In the genomic region with DNA sequence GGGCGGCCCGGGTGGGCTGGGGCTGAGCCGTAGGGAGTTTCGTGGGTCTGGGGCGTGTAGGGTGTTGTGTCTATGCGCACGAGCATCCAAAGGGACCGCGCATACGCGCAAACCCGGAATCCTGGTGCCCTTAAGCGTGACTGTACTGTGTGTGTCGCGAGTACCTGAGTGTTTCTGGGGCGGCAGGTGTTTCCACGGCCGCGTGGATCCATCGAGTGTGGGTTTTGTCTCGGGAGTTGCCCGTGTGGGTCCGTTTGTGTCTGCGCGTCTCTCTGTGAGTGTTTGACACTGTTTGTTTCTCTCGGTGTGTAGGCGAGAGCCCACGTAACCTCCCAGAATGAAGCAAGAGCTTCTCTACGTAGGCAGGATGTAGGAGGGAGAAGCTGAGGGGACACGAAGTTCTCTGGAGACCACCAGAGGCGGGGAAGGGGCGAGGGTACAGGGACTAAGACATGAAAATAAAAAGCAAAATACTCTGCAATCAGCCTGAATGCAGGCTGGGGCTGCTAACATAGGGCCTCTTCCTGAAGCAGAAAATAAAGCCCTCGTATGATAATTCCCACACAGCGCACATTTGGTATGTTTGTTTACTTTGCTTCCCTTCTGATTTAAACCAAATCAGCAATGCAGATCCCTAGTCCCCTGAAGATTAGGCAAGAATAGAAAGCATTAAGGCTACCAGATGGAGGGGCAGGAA, we compare ENCODE assay signal across 11 cellular contexts. TPM values are rescaled to one million over a fixed set of nuclear protein-coding genes. Genes with fewer than 3 reads are reported as not detected.
A peak's percentile ranks its signal among the peaks of the same experiment; 100 is the strongest.
DNase-seq lines count a peak whose midpoint lies in the region; ATAC-seq and TF ChIP-seq lines count a peak whose summit lies in the region.
"Had no signal": no experiment of that assay in that cellular context is flagged by ENCODE, and none has a peak within 500 bp of the region (broad histone marks: within the 10 kb centered on the region; RNA-seq: fewer than 3 reads in every experiment).

No MANE protein-coding gene starts in this region.

- ATAC-seq in HG02588 (IDR thresholded peaks at IDR 0.05; ENCODE audit: unreplicated experiment), result no peak

- DNase-seq in NCI-H1417 (lab: John Stamatoyannopoulos, UW), result peak; percentile 2 to 89 (median 67)
- DNase-seq in NCI-H1417 treated with DMSO at 0.1 percent for 48 hours (lab: John Stamatoyannopoulos, UW), result no peak
- DNase-seq in WERI-Rb-1, result no peak
- no peak for DNase-seq in iPS DF 6.9 (ENCODE audit: low read depth, low spot score)
- DNase-seq in NCI-H1048 (lab: John Stamatoyannopoulos, UW), result no peak
- DNase-seq in HK-2 (ENCODE audit: unreplicated experiment), result no peak
- DNase-seq: activated T-cell treated with anti-CD3 and anti-CD28 coated beads, Interleukin-2, amount 50 U/mL, for 24 hours; stimulated activated CD8-positive, alpha-beta memory T cell treated with anti-CD3 and anti-CD28 coated beads, Interleukin-4, amount 100 ng/mL, for 48 hours had no signal

- peak overlapping the region; percentile 90 for H3K4me2 ChIP-seq in skeletal muscle satellite cell (ENCODE audit: low read length)

- H3K27ac ChIP-seq in WERI-Rb-1 (peak overlapping the region; percentile 61), iPS DF 6.9 (ENCODE audit: low read length) (no peak overlapping the region)

- H3K9ac ChIP-seq in skeletal muscle satellite cell (ENCODE audit: low read depth, low read length), result no peak overlapping the region

- no CpG with 5 or more reads among the region's 34 CpGs for WGBS in iPS DF 6.9 (ENCODE audit: insufficient coverage, insufficient read length)

- H3K27me3 ChIP-seq in WERI-Rb-1 (ENCODE audit: insufficient read depth, low read depth, severe bottlenecking) (peaks cover 5% of the 10 kb centered on the region), iPS DF 6.9 (ENCODE audit: control insufficient read depth, insufficient read depth, low read length) (peaks cover 2% of the 10 kb centered on the region; the same call in 1 of the 2 replicates), skeletal muscle satellite cell (ENCODE audit: control insufficient read depth, insufficient read depth, low read length) (peaks cover 30% of the 10 kb centered on the region)

- no peaks in the 10 kb centered on the region for H3K36me3 ChIP-seq in WERI-Rb-1
- H3K36me3 ChIP-seq in iPS DF 6.9 (ENCODE audit: control insufficient read depth, insufficient read depth, low read length), result no peaks in the 10 kb centered on the region
- no peaks in the 10 kb centered on the region for H3K36me3 ChIP-seq in skeletal muscle satellite cell (ENCODE audit: insufficient read depth, low read length)

- H3K4me1 ChIP-seq in iPS DF 6.9 (ENCODE audit: control insufficient read depth, insufficient read depth, low read length), result peaks cover 2% of the 10 kb centered on the region
- H3K4me1 ChIP-seq in skeletal muscle satellite cell (ENCODE audit: control insufficient read depth, insufficient read depth, low read length), result peaks cover 10% of the 10 kb centered on the region

- no peaks in the 10 kb centered on the region for H3K9me3 ChIP-seq in WERI-Rb-1 (ENCODE audit: severe bottlenecking)
- H3K9me3 ChIP-seq in iPS DF 6.9 (ENCODE audit: control insufficient read depth, insufficient read depth, low read length), result no peaks in the 10 kb centered on the region
- no peaks in the 10 kb centered on the region for H3K9me3 ChIP-seq in skeletal muscle satellite cell (replicated peaks; ENCODE audit: low read length)

- H3K4me3 ChIP-seq in WERI-Rb-1 (ENCODE audit: low read depth, low read length) (peak overlapping the region; percentile 69), iPS DF 6.9 (ENCODE audit: low read length) (peak overlapping the region; percentile 86; the same call in 1 of the 2 replicates), skeletal muscle satellite cell (ENCODE audit: low read length) (peak overlapping the region; percentile 71)

- no peak for TF ChIP-seq CTCF in WERI-Rb-1 (IDR thresholded peaks at IDR 0.05; ENCODE audit: low read depth, low read length)

RNA-seq across cellular contexts. Expression of a gene that starts 0.6 kb away (rescaled TPM):
- total RNA-seq in skeletal muscle satellite cell (2012; rRNA removed), result 0.76 and 2.0 TPM in 2 replicates
- total RNA-seq: T-helper 2 cell treated with Interferon-gamma antibody and Interleukin-4, amounts not matched to agents 100 ng/mL and 5 ng/mL, for 36 hours had no signal

Comparison
In these comparisons a context has a peak if more than half of its experiments do, and no peak if none do; other contexts are left out.
1. DNase-seq: peak in NCI-H1417 (3 of 3); none in NCI-H1417 treated with DMSO at 0.1 percent for 48 hours (single experiment), WERI-Rb-1 (single experiment), iPS DF 6.9 (single experiment), NCI-H1048 (single experiment) and HK-2 (single experiment).
2. Peak in every context shown above with its lines, with median percentiles within 50 percentile points of each other: H3K4me3 ChIP-seq.